In the genomic region with DNA sequence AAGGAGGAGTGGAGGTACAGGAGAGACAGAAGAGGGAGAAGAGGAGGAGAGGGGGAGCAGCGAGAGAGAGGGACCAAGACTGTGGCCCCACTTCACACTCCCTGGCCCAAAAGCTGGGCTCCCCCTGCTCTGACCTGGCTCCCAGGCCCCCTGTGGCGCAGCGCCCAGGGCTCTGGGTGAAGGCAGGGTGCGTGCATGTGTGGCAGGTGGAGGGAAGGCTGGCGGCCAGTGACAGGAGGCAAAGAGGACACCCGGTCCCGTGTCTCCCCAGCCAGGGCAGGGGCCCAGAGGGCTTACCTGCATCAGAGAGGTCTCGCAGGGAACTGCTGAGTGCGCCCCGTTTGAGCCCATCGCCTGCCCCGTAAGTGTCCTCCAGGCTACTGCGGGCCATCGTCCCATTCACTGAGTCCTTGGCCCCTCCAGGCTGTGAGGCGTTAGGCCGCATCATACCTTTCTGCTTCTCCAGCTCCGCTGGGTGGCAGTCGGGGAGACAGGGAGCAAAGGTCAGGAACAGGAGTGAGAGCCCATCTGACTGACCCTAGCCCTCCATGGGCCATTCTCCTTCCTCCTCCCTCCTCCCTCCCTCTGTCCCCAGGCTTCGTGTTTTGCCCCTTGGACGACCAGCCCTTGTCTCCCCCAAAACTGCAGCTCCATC, we compare ENCODE assay signal across 26 cellular contexts.
"Had no signal": no experiment of that assay in that cellular context is flagged by ENCODE, and none has a peak within 500 bp of the region (broad histone marks: within the 10 kb centered on the region; RNA-seq: fewer than 3 reads in every experiment).

No MANE protein-coding gene starts in this region.

- H3K4me3 ChIP-seq: colonic mucosa, esophagus squamous epithelium, gastrocnemius medialis, heart right ventricle, left lung, lower lobe of right lung, mucosa of descending colon had no signal

- ATAC-seq: effector memory CD8-positive, alpha-beta T cell; esophagus mucosa; gastrocnemius medialis; heart right ventricle; left cardiac atrium; left lung; left ventricle myocardium superior; lower lobe of right lung; mucosa of descending colon had no signal

- H3K4me1 ChIP-seq: colonic mucosa, esophagus squamous epithelium, gastrocnemius medialis, heart right ventricle, left lung, lower lobe of right lung had no signal

- H3K36me3 ChIP-seq: colonic mucosa had no signal

- H3K27ac ChIP-seq: colonic mucosa, epithelial cell of prostate, esophagus squamous epithelium, gastrocnemius medialis, heart right ventricle, left lung, lower lobe of right lung had no signal

- H3K4me3 Mint-ChIP-seq: dendritic cell treated with granulocyte-macrophage colony-stimulating factor and Interleukin-4, amounts not matched to agents 40 ng/mL and 50 ng/mL, for 4 days; effector memory CD8-positive, alpha-beta T cell; endodermal cell; mesothelial cell of epicardium had no signal

- H3K9me3 ChIP-seq: colonic mucosa, esophagus squamous epithelium, gastrocnemius medialis, heart right ventricle, left lung, lower lobe of right lung, mucosa of descending colon had no signal

- H3K27me3 ChIP-seq: colonic mucosa, esophagus squamous epithelium, left lung had no signal

- H3K27ac Mint-ChIP-seq: dendritic cell treated with granulocyte-macrophage colony-stimulating factor and Interleukin-4, amounts not matched to agents 40 ng/mL and 50 ng/mL, for 4 days; effector memory CD8-positive, alpha-beta T cell; endodermal cell; mesothelial cell of epicardium had no signal

- H3K9me3 Mint-ChIP-seq: dendritic cell treated with granulocyte-macrophage colony-stimulating factor and Interleukin-4, amounts not matched to agents 40 ng/mL and 50 ng/mL, for 4 days; effector memory CD8-positive, alpha-beta T cell; mesothelial cell of epicardium had no signal

- H3K27me3 Mint-ChIP-seq: dendritic cell treated with granulocyte-macrophage colony-stimulating factor and Interleukin-4, amounts not matched to agents 40 ng/mL and 50 ng/mL, for 4 days; effector memory CD8-positive, alpha-beta T cell had no signal

- DNase-seq: colonic mucosa; effector CD8-positive, alpha-beta T cell; effector memory CD8-positive, alpha-beta T cell; endodermal cell; erythroblast; esophagus squamous epithelium; foreskin fibroblast; foreskin melanocyte; gastrocnemius medialis; glutamatergic neuron; head of caudate nucleus; heart right ventricle; hippocampal formation; left cardiac atrium; left lung; left ventricle myocardium superior; lower lobe of right lung; mesenchymal stem cell; mucosa of descending colon had no signal

- FAIRE-seq: endometrium, islet of Langerhans, keratinocyte had no signal

- H3K4me1 Mint-ChIP-seq: endodermal cell, mesothelial cell of epicardium had no signal
